11 cellular contexts compared by ENCODE assay signal in genomic region chr4:53055274-53055673, GRCh38.
DNase-seq lines count a peak whose midpoint lies in the region; ATAC-seq and TF ChIP-seq lines count a peak whose summit lies in the region.
"Had no signal": no experiment of that assay in that cellular context is flagged by ENCODE, and none has a peak within 500 bp of the region (broad histone marks: within the 10 kb centered on the region; RNA-seq: fewer than 3 reads in every experiment).

No MANE protein-coding gene starts in this region.

- H2AFZ ChIP-seq in trophoblast cell (ENCODE audit: insufficient read depth, low read length, poor library complexity), result no peak overlapping the region

- no peak overlapping the region for H3K4ac ChIP-seq in trophoblast cell (ENCODE audit: low read depth, low read length)

- no peak overlapping the region for H3K23ac ChIP-seq in trophoblast cell (ENCODE audit: low read length)

- H3K14ac ChIP-seq in trophoblast cell (ENCODE audit: low read length), result no peak overlapping the region

- no peak overlapping the region for H2BK120ac ChIP-seq in trophoblast cell (ENCODE audit: insufficient read depth, low read length, poor library complexity)

- H3K4me1 ChIP-seq in body of pancreas, result peaks cover 11% of the 10 kb centered on the region
- peaks cover 5 to 6% of the 10 kb centered on the region in 2 experiments for H3K4me1 ChIP-seq in trophoblast cell (ENCODE audit: control insufficient read depth in 1 of 2, insufficient read depth in 2 of 2, low read length in 2 of 2)

- no peak overlapping the region for H4K12ac ChIP-seq in trophoblast cell (ENCODE audit: low read depth, low read length)

- H3K9me3 ChIP-seq in body of pancreas (no peaks in the 10 kb centered on the region), trophoblast cell (ENCODE audit: insufficient read depth, low read depth, low read length) (no peaks in the 10 kb centered on the region)
- H3K9me3 ChIP-seq: ovary had no signal

- H2BK5ac ChIP-seq in trophoblast cell (ENCODE audit: low read depth, low read length, poor library complexity), result peak overlapping the region; percentile 16

- H3K27ac ChIP-seq in body of pancreas, result peak overlapping the region in 3 of 4 donors; percentile 8 to 49 (median 31)
- H3K27ac ChIP-seq in trophoblast cell (ENCODE audit: low read depth, low read length), result peak overlapping the region; percentile 1
- H3K27ac ChIP-seq: ovary had no signal

- H3K79me1 ChIP-seq in trophoblast cell (ENCODE audit: low read length), result peaks cover 3% of the 10 kb centered on the region

- H3K18ac ChIP-seq in trophoblast cell (ENCODE audit: low read length), result no peak overlapping the region

- H3K4me2 ChIP-seq in trophoblast cell (ENCODE audit: low read length), result no peak overlapping the region

- no peak overlapping the region for H4K8ac ChIP-seq in trophoblast cell (ENCODE audit: low read depth, low read length)

- no peak overlapping the region for H2BK12ac ChIP-seq in trophoblast cell (ENCODE audit: low read length)

- peak overlapping the region; percentile 36 for H4K91ac ChIP-seq in trophoblast cell (ENCODE audit: low read depth, low read length)

- TF ChIP-seq CTCF in body of pancreas (IDR thresholded peaks at IDR 0.05), result no peak

- no peak for TF ChIP-seq POLR2A in body of pancreas (IDR thresholded peaks at IDR 0.05)

- intact Hi-C loops in body of pancreas (cut with DNase I), result no loop called here

- no peaks in the 10 kb centered on the region for H3K36me3 ChIP-seq in body of pancreas (replicated peaks in 1 of 2; ENCODE audit: insufficient read depth in 1 of 2, low read depth in 2 of 2)
- no peaks in the 10 kb centered on the region for H3K36me3 ChIP-seq in trophoblast cell (ENCODE audit: control insufficient read depth in 1 of 2, insufficient read depth in 2 of 2, low read length in 2 of 2)
- H3K36me3 ChIP-seq: ovary had no signal

- H3K4me3 ChIP-seq in body of pancreas (no peak overlapping the region), trophoblast cell (ENCODE audit: low read depth, low read length) (no peak overlapping the region)
- H3K4me3 ChIP-seq: ovary had no signal

- no peaks in the 10 kb centered on the region for H3K27me3 ChIP-seq in body of pancreas
- no peaks in the 10 kb centered on the region for H3K27me3 ChIP-seq in trophoblast cell (ENCODE audit: insufficient read depth, low read length)
- H3K27me3 ChIP-seq: ovary had no signal

- DNase-seq in DMS153 treated with DMSO at 0.1 percent for 48 hours (lab: John Stamatoyannopoulos, UW; ENCODE audit: unreplicated experiment), result peak; percentile 52
- DNase-seq in M059J (ENCODE audit: low read depth), result peak; percentile 89
- no peak for DNase-seq in body of pancreas
- no peak for DNase-seq in trophoblast cell
- no peak for DNase-seq in islet precursor cell
- DNase-seq: activated effector memory CD4-positive, alpha-beta T cell treated with Interleukin-2 at 50 U/mL for 16 hours; PC-3 had no signal

- no peak overlapping the region for H3K9ac ChIP-seq in trophoblast cell (ENCODE audit: low read length)

- 51 to 65% methylated on average over 2 of the region's 2 CpGs for WGBS in body of pancreas, 2 donors
- WGBS in trophoblast cell (ENCODE audit: extremely low coverage, insufficient coverage, insufficient read length), result no CpG with 5 or more reads among the region's 2 CpGs

- H3K79me2 ChIP-seq in trophoblast cell (ENCODE audit: control insufficient read depth, insufficient read depth, low read length, poor library complexity), result no peaks in the 10 kb centered on the region

- no peak overlapping the region for H2AK5ac ChIP-seq in trophoblast cell (ENCODE audit: low read length)

- no peak for ATAC-seq in body of pancreas
- ATAC-seq in HG02884 (IDR thresholded peaks at IDR 0.05; ENCODE audit: unreplicated experiment), result no peak
- no peak for ATAC-seq in HG03520 (IDR thresholded peaks at IDR 0.05; ENCODE audit: unreplicated experiment)
- ATAC-seq: PC-3, WTC11 had no signal

Comparison
In these comparisons a context has a peak if more than half of its experiments do, and no peak if none do; other contexts are left out.
1. DNase-seq: peak in DMS153 treated with DMSO at 0.1 percent for 48 hours (single experiment) and M059J (single experiment); none in body of pancreas (0 of 4), trophoblast cell (0 of 2) and islet precursor cell (single experiment).